In the genomic region with DNA sequence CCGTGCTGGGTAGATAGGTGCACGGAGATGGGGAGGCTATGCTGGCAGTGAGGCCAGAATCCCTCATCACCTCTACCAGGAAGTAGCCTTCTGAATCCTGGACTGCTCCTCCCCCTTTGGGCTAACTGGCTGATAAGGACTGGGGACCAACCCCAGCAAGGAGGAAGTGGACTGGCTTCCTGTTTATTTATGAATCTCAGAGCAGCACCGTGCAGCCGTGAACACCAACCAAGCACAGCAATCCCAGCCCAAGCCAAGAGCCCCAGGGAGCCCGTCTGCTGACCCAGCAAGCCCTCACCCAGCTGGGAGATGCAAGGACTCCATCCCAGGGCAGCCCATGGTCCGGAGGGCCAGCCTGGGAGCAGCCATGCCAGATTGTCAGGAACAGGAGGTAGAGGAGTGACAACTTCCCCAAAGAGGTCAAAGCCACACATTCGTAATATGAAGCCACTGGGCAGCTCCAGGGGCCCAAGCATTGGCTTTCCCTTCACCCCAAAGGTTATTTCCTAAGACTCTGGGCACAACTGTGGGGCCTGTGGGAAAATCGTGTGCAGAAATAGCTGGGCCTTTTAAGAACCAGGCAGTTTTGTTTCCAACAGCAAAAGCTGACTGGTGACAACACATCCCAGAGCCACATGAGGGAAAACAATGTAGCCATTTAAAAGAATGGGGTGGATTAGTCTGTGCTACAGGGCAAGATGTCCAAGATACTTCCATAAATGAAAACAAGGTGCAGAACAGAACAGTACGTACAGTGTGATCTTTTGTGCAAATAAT, we compare ENCODE assay signal across 8 cellular contexts. TPM values are rescaled to one million over a fixed set of nuclear protein-coding genes. Genes with fewer than 3 reads are reported as not detected.
A peak's percentile ranks its signal among the peaks of the same experiment; 100 is the strongest.
DNase-seq lines count a peak whose midpoint lies in the region; ATAC-seq and TF ChIP-seq lines count a peak whose summit lies in the region.

No MANE protein-coding gene starts in this region.

- TF ChIP-seq CTCF in heart left ventricle (IDR thresholded peaks at IDR 0.05): no peak
- TF ChIP-seq CTCF in thyroid gland (IDR thresholded peaks at IDR 0.05): no peak

- DNase-seq in activated effector memory CD4-positive, alpha-beta T cell treated with Interleukin-2 at 50 U/mL for 16 hours: peak; percentile 30
- no peak for DNase-seq in activated effector memory CD4-positive, alpha-beta T cell treated with anti-CD3 and anti-CD28 coated beads, Interleukin-2, amount 50 U/mL, for 16 hours
- DNase-seq in SW480 (ENCODE audit: low spot score) (peak; percentile 37), heart left ventricle (peak in 4 of 5 donors; percentile 10 to 68 (median 28)), thyroid gland (no peak), NCI-H1092 treated with DMSO at 0.1 percent for 48 hours (lab: John Stamatoyannopoulos, UW) (no peak)
- DNase-seq in central memory CD4-positive, alpha-beta T cell: no peak

- 44 to 61% (median 55%) methylated on average over 9 of the region's 9 CpGs for WGBS in heart left ventricle, 4 donors
- WGBS in thyroid gland, 2 donors: 60 to 66% methylated on average over 5 to 9 of the region's 9 CpGs

- no peak for TF ChIP-seq POLR2A in heart left ventricle (IDR thresholded peaks at IDR 0.05)
- no peak for TF ChIP-seq POLR2A in thyroid gland (IDR thresholded peaks at IDR 0.05)

- H3K27ac Mint-ChIP-seq in stimulated activated memory B cell treated with anti-CD40 and anti-IgM and Interleukin-4, amounts not matched to agents 10 μg/mL and 1 μg/mL and 100 μg/mL, for 72 hours: peak overlapping the region; percentile 100

- peaks cover 62% of the 10 kb centered on the region for H3K4me1 Mint-ChIP-seq in stimulated activated memory B cell treated with anti-CD40 and anti-IgM and Interleukin-4, amounts not matched to agents 10 μg/mL and 1 μg/mL and 100 μg/mL, for 72 hours

- no peaks in the 10 kb centered on the region for H3K9me3 Mint-ChIP-seq in stimulated activated memory B cell treated with anti-CD40 and anti-IgM and Interleukin-4, amounts not matched to agents 10 μg/mL and 1 μg/mL and 100 μg/mL, for 72 hours

- H3K27me3 ChIP-seq in heart left ventricle: no peaks in the 10 kb centered on the region
- H3K27me3 ChIP-seq in thyroid gland: no peaks in the 10 kb centered on the region

- H3K36me3 ChIP-seq in heart left ventricle: no peaks in the 10 kb centered on the region
- H3K36me3 ChIP-seq in thyroid gland: no peaks in the 10 kb centered on the region

- H3K36me3 Mint-ChIP-seq in stimulated activated memory B cell treated with anti-CD40 and anti-IgM and Interleukin-4, amounts not matched to agents 10 μg/mL and 1 μg/mL and 100 μg/mL, for 72 hours: no peaks in the 10 kb centered on the region

- H3K9me3 ChIP-seq in heart left ventricle: no peaks in the 10 kb centered on the region
- no peaks in the 10 kb centered on the region for H3K9me3 ChIP-seq in thyroid gland

- H3K4me1 ChIP-seq in heart left ventricle (peaks cover 0 to 69% (median 4%) of the 10 kb centered on the region in 12 donors), thyroid gland (peaks cover 0 to 4% of the 10 kb centered on the region in 2 donors)

- peak overlapping the region; percentile 88 for H3K4me3 Mint-ChIP-seq in stimulated activated memory B cell treated with anti-CD40 and anti-IgM and Interleukin-4, amounts not matched to agents 10 μg/mL and 1 μg/mL and 100 μg/mL, for 72 hours

- ATAC-seq in heart left ventricle: peak in 3 of 4 donors; percentile 47 to 72 (median 70)
- ATAC-seq in stimulated activated memory B cell treated with anti-CD40 and anti-IgM and Interleukin-4, amounts not matched to agents 10 μg/mL and 1 μg/mL and 100 μg/mL, for 72 hours: peak; percentile 69

- H3K4me3 ChIP-seq in heart left ventricle (peak overlapping the region in 2 of 12 donors; percentile 26 to 48), thyroid gland (replicated peaks in 1 of 3) (no peak overlapping the region)

- H3K27me3 Mint-ChIP-seq in stimulated activated memory B cell treated with anti-CD40 and anti-IgM and Interleukin-4, amounts not matched to agents 10 μg/mL and 1 μg/mL and 100 μg/mL, for 72 hours: no peaks in the 10 kb centered on the region

- H3K27ac ChIP-seq in heart left ventricle (peak overlapping the region in 5 of 12 donors; percentile 27 to 92 (median 39)), thyroid gland (no peak overlapping the region)

- intact Hi-C loops in heart left ventricle (cut with DNase I) (loop anchor here in 1 of 10 donors (10.0 kb wide), 1 partner anchor 166 kb away; no protein-coding TSS in a partner anchor), thyroid gland (cut with DNase I) (no loop called here)

RNA-seq across cellular contexts. Expression of a gene that starts 23.9 kb away (rescaled TPM):
- 100 to 1,000 TPM; 125 to 264 (median 211) TPM for total RNA-seq in heart left ventricle
- polyA plus RNA-seq in heart left ventricle: 100 to 1,000 TPM; 155 to 328 TPM
- 100 to 1,000 TPM in 2 of 4 donors, 10 to 100 TPM in 2; 77.5 to 129 (median 103) TPM for total RNA-seq in thyroid gland

RNA-seq across cellular contexts. Expression of a gene that starts 28.7 kb away (rescaled TPM):
- 10 to 100 TPM; 14.7 to 24.5 (median 23.1) TPM for total RNA-seq in heart left ventricle
- polyA plus RNA-seq in heart left ventricle: 10 to 100 TPM in 1 of 2 donors, 1 to 10 TPM in 1; 7.2 to 16.3 TPM
- total RNA-seq in thyroid gland: 10 to 100 TPM; 60.0 to 64.9 (median 62.1) TPM

Comparison
In these comparisons a context has a peak if more than half of its experiments do, and no peak if none do; other contexts are left out.
1. DNase-seq: peak in activated effector memory CD4-positive, alpha-beta T cell treated with Interleukin-2 at 50 U/mL for 16 hours (single experiment), SW480 (single experiment) and heart left ventricle (4 of 5); none in activated effector memory CD4-positive, alpha-beta T cell treated with anti-CD3 and anti-CD28 coated beads, Interleukin-2, amount 50 U/mL, for 16 hours (single experiment), thyroid gland (0 of 2), NCI-H1092 treated with DMSO at 0.1 percent for 48 hours (single experiment) and central memory CD4-positive, alpha-beta T cell (single experiment).